ENCODE assay signal across 11 cellular contexts in the genomic region with DNA sequence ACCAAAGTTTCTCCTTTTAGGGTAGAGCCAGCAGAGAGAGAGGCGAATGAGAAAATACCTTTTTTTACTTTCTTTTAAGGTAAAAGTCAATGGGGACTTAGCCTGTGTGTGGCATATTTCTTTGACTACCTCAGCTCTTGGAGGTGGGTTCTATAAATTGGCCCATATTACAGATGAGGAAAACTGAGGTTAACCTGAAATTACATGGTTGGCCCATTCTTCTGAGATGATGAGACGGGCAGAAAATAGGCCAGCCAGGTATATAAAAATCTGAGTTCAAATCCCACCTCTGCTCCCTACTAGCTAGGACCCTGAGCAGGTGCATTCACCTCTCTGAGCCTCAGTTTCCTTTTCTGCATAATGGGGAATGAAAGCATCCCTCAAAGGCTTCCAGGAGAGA. TPM values are rescaled to one million over a fixed set of nuclear protein-coding genes. Genes with fewer than 3 reads are reported as not detected.
"Had no signal": no experiment of that assay in that cellular context is flagged by ENCODE, and none has a peak within 500 bp of the region (broad histone marks: within the 10 kb centered on the region; RNA-seq: fewer than 3 reads in every experiment).

No MANE protein-coding gene starts in this region.

- DNase-seq: H7, HFFc6, IMR-90, KBM-7 had no signal

- H3K4me3 Mint-ChIP-seq: GM23338, HFFc6 had no signal

- ATAC-seq: GM23338, HCT116 had no signal

- H3K9ac ChIP-seq: KMS-11 had no signal

- H3K9me3 ChIP-seq: HAP-1 had no signal

- H3K27ac ChIP-seq: HL-60, KMS-11 had no signal

- H2AFZ ChIP-seq: GM23338 had no signal

- H3K4me3 ChIP-seq: GM23338, HAP-1 had no signal

- H3K9me3 Mint-ChIP-seq: GM23338, HFFc6 had no signal

- H3K36me3 ChIP-seq: HAP-1 had no signal

- H3K4me1 ChIP-seq: HAP-1 had no signal

- H3K4me2 ChIP-seq: GM23338, KMS-11 had no signal

- H3K27ac Mint-ChIP-seq: GM23338, HFFc6 had no signal

RNA-seq across cellular contexts. Expression of a gene that starts 22.4 kb away (rescaled TPM):
- total RNA-seq: GM23338, H4, HFFc6, HT1080, IMR-90 had no signal
- polyA plus RNA-seq: IMR-90 had no signal

RNA-seq across cellular contexts. Expression of a gene that starts 27.1 kb away (rescaled TPM):
- total RNA-seq: GM23338 had no signal
- polyA plus RNA-seq: GM23338 had no signal

RNA-seq across cellular contexts. Expression of a gene that starts 45.6 kb away (rescaled TPM):
- total RNA-seq: GM23338, H4, HFFc6, IMR-90 had no signal
- polyA plus RNA-seq: IMR-90 had no signal
